In genomic region chr3:123331651-123332050, GRCh38 we compare ENCODE assay signal across 24 cellular contexts.
DNase-seq lines count a peak whose midpoint lies in the region; ATAC-seq and TF ChIP-seq lines count a peak whose summit lies in the region.
"Had no signal": no experiment of that assay in that cellular context is flagged by ENCODE, and none has a peak within 500 bp of the region (broad histone marks: within the 10 kb centered on the region; RNA-seq: fewer than 3 reads in every experiment).

No MANE protein-coding gene starts in this region.

- H3K36me3 ChIP-seq in RWPE2 (ENCODE audit: low read depth) (no peaks in the 10 kb centered on the region), muscle layer of duodenum (ENCODE audit: control insufficient read depth in 1 of 2, insufficient read depth in 2 of 2, low read length in 2 of 2) (no peaks in the 10 kb centered on the region), stomach smooth muscle (ENCODE audit: control insufficient read depth in 2 of 2, insufficient read depth in 2 of 2, low read length in 2 of 2) (peaks cover 3 to 7% of the 10 kb centered on the region in 2 donors), brain microvascular endothelial cell (replicated peaks) (no peaks in the 10 kb centered on the region)
- H3K36me3 ChIP-seq: HAP-1, neural progenitor cell had no signal

- in situ Hi-C loops in brain microvascular endothelial cell (cut with HindIII; ENCODE audit: low pct_ligation_motif_present, low sequenced_read_pairs) = no loop called here

- TF ChIP-seq CTCF in RWPE2 (IDR thresholded peaks at IDR 0.05; ENCODE audit: poor library complexity, severe bottlenecking) (no peak), coronary artery (IDR thresholded peaks at IDR 0.05) (no peak), brain microvascular endothelial cell (IDR thresholded peaks at IDR 0.05; ENCODE audit: low read depth, low read length, missing control alignments) (no peak)

- H3K27me3 ChIP-seq in RWPE2 (ENCODE audit: insufficient read depth, poor library complexity, severe bottlenecking) (no peaks in the 10 kb centered on the region), muscle layer of duodenum (ENCODE audit: low read depth, low read length) (no peaks in the 10 kb centered on the region), stomach smooth muscle (ENCODE audit: control insufficient read depth in 1 of 2, insufficient read depth in 2 of 2, low read length in 2 of 2) (no peaks in the 10 kb centered on the region), brain microvascular endothelial cell (replicated peaks) (peaks cover 3% of the 10 kb centered on the region)
- H3K27me3 ChIP-seq: neural progenitor cell had no signal

- H3K27ac ChIP-seq in RWPE2 (ENCODE audit: poor library complexity, severe bottlenecking) = no peak overlapping the region
- peak overlapping the region; percentile 78 to 94 for H3K27ac ChIP-seq in coronary artery
- H3K27ac ChIP-seq in muscle layer of duodenum (ENCODE audit: low read length) = peak overlapping the region; percentile 43
- H3K27ac ChIP-seq in stomach smooth muscle (ENCODE audit: low read length) = peak overlapping the region; percentile 84
- no peak overlapping the region for H3K27ac ChIP-seq in brain microvascular endothelial cell
- H3K27ac ChIP-seq: neural progenitor cell had no signal

- ATAC-seq in RWPE2 (ENCODE audit: low read depth) (no peak), HG03280 (IDR thresholded peaks at IDR 0.05; ENCODE audit: unreplicated experiment) (no peak)
- ATAC-seq: stimulated activated naive CD8-positive, alpha-beta T cell treated with anti-CD3 and anti-CD28 coated beads, Interleukin-15, amount 100 ng/mL, for 72 hours; T-cell had no signal

- H3K4me3 ChIP-seq in RWPE2 (ENCODE audit: severe bottlenecking) (no peak overlapping the region), coronary artery (peak overlapping the region; percentile 21), muscle layer of duodenum (ENCODE audit: low read depth in 1 of 2, low read length in 2 of 2) (no peak overlapping the region), stomach smooth muscle (ENCODE audit: low read length in 2 of 2) (no peak overlapping the region), brain microvascular endothelial cell (ENCODE audit: low read depth, low read length) (no peak overlapping the region)
- H3K4me3 ChIP-seq: HAP-1, neural progenitor cell had no signal

- DNase-seq in RWPE2 (ENCODE audit: low spot score) = peak; percentile 28
- peak; percentile 60 for DNase-seq in coronary artery (ENCODE audit: low spot score)
- no peak for DNase-seq in brain microvascular endothelial cell
- no peak for DNase-seq in NCI-H1417 (lab: John Stamatoyannopoulos, UW)
- DNase-seq in kidney glomerular epithelial cell (lab: John Stamatoyannopoulos, UW) = no peak
- DNase-seq: activated CD4-positive, alpha-beta T cell treated with anti-CD3 and anti-CD28 coated beads, Interleukin-2, amount 50 U/mL, for 48 hours; activated naive CD4-positive, alpha-beta T cell treated with anti-CD3 and anti-CD28 coated beads, Interleukin-2, amount 10 ng/mL, durations not matched to agents 7 days and 5 days; C1 segment of cervical spinal cord; DND-41; KG1; mammary epithelial cell; NCI-H1417 treated with DMSO at 0.1 percent for 48 hours; NCI-H446 treated with DMSO at 0.1 percent for 48 hours; NCI-H82; small intestine; stimulated activated CD4-positive, alpha-beta T cell treated with anti-CD3 and anti-CD28 coated beads, Interleukin-1b, Interleukin-23, amount 100 ng/mL, for 48 hours; stimulated activated CD8-positive, alpha-beta memory T cell treated with anti-CD3 and anti-CD28 coated beads, Interleukin-4, amount 100 ng/mL, for 48 hours; stimulated activated naive CD8-positive, alpha-beta T cell treated with anti-CD3 and anti-CD28 coated beads, Interleukin-15, amount 100 ng/mL, for 72 hours; T-cell had no signal

- H3K9ac ChIP-seq in stomach smooth muscle (ENCODE audit: low read length in 2 of 2) = peak overlapping the region; percentile 39 to 51
- H3K9ac ChIP-seq: neural progenitor cell had no signal

- no peaks in the 10 kb centered on the region for H3K4me1 ChIP-seq in RWPE2 (ENCODE audit: insufficient read depth, poor library complexity, severe bottlenecking)
- peaks cover 0 to 28% of the 10 kb centered on the region in 2 donors for H3K4me1 ChIP-seq in muscle layer of duodenum (ENCODE audit: control insufficient read depth in 1 of 2, insufficient read depth in 2 of 2, low read length in 2 of 2)
- H3K4me1 ChIP-seq in stomach smooth muscle (ENCODE audit: control insufficient read depth, insufficient read depth, low read length) = peaks cover 75% of the 10 kb centered on the region
- H3K4me1 ChIP-seq: HAP-1 had no signal

- H3K9me3 ChIP-seq in RWPE2 (ENCODE audit: severe bottlenecking) = no peaks in the 10 kb centered on the region
- H3K9me3 ChIP-seq in muscle layer of duodenum (ENCODE audit: control insufficient read depth in 1 of 2, low read length in 2 of 2) = no peaks in the 10 kb centered on the region
- no peaks in the 10 kb centered on the region for H3K9me3 ChIP-seq in stomach smooth muscle (ENCODE audit: control insufficient read depth in 2 of 2, low read length in 2 of 2)
- H3K9me3 ChIP-seq: HAP-1 had no signal

Comparison
In these comparisons a context has a peak if more than half of its experiments do, and no peak if none do; other contexts are left out.
1. DNase-seq: peak in RWPE2 (single experiment) and coronary artery (single experiment); none in brain microvascular endothelial cell (single experiment), NCI-H1417 (0 of 3) and kidney glomerular epithelial cell (single experiment).
2. H3K27ac ChIP-seq: peak in coronary artery (2 of 2), muscle layer of duodenum (single experiment) and stomach smooth muscle (single experiment); none in RWPE2 (single experiment) and brain microvascular endothelial cell (single experiment).